In the genomic region with DNA sequence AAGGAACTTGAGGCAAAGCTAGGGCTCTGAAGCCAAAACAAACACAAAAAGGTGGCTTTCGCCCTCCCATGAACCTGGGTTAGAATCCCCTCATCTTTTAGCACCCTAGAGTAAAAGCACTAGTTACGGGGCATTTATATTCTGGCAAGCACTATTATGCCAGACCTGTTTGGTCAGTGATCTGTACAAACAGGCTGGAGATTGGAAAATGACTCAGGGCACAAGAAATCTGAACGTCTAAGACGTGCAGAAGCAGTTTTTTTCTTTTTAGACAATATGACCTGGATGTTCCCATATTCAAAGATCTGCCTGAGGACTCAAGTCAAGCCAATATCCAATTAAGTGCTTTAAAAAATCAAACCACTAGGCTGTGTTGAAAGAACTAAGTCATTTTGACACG, we compare ENCODE assay signal across 1 cellular context.
TF ChIP-seq lines count a peak whose summit lies in the region.

No MANE protein-coding gene starts in this region.

TF ChIP-seq in K562, 482 proteins besides CTCF, POLR2A, EP300 and RAD21:
- TF ChIP-seq SNIP1 (IDR thresholded peaks at IDR 0.05; ENCODE audit: low read depth) (no peak), ZNF140 (CRISPR knock-in tag; IDR thresholded peaks at IDR 0.05) (no peak), ZSCAN29 (IDR thresholded peaks at IDR 0.05) (no peak), ZNF551 (CRISPR knock-in tag; IDR thresholded peaks at IDR 0.05) (no peak), KAT8 (IDR thresholded peaks at IDR 0.05; ENCODE audit: low read depth) (no peak), ZNF589 (CRISPR knock-in tag; IDR thresholded peaks at IDR 0.05; ENCODE audit: low read depth) (no peak), HMG20B (CRISPR knock-in tag; IDR thresholded peaks at IDR 0.05) (no peak), ZNF274 (IDR thresholded peaks at IDR 0.05; ENCODE audit: borderline replicate concordance, low read depth, low read length) (no peak), FOXJ3 (CRISPR knock-in tag; IDR thresholded peaks at IDR 0.05) (no peak), ZKSCAN3 (CRISPR knock-in tag; IDR thresholded peaks at IDR 0.05) (no peak), HNRNPLL (IDR thresholded peaks at IDR 0.05; ENCODE audit: low read depth, low read length, poor library complexity, severe bottlenecking) (no peak), MYNN (IDR thresholded peaks at IDR 0.05) (no peak), MYNN (CRISPR knock-in tag; IDR thresholded peaks at IDR 0.05) (no peak), TCF3 (CRISPR knock-in tag; IDR thresholded peaks at IDR 0.05) (no peak)
- TF ChIP-seq, protein P1, sequence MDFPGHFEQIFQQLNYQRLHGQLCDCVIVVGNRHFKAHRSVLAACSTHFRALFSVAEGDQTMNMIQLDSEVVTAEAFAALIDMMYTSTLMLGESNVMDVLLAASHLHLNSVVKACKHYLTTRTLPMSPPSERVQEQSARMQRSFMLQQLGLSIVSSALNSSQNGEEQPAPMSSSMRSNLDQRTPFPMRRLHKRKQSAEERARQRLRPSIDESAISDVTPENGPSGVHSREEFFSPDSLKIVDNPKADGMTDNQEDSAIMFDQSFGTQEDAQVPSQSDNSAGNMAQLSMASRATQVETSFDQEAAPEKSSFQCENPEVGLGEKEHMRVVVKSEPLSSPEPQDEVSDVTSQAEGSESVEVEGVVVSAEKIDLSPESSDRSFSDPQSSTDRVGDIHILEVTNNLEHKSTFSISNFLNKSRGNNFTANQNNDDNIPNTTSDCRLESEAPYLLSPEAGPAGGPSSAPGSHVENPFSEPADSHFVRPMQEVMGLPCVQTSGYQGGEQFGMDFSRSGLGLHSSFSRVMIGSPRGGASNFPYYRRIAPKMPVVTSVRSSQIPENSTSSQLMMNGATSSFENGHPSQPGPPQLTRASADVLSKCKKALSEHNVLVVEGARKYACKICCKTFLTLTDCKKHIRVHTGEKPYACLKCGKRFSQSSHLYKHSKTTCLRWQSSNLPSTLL (IDR thresholded peaks at IDR 0.05): no peak
- TF ChIP-seq, protein P2, sequence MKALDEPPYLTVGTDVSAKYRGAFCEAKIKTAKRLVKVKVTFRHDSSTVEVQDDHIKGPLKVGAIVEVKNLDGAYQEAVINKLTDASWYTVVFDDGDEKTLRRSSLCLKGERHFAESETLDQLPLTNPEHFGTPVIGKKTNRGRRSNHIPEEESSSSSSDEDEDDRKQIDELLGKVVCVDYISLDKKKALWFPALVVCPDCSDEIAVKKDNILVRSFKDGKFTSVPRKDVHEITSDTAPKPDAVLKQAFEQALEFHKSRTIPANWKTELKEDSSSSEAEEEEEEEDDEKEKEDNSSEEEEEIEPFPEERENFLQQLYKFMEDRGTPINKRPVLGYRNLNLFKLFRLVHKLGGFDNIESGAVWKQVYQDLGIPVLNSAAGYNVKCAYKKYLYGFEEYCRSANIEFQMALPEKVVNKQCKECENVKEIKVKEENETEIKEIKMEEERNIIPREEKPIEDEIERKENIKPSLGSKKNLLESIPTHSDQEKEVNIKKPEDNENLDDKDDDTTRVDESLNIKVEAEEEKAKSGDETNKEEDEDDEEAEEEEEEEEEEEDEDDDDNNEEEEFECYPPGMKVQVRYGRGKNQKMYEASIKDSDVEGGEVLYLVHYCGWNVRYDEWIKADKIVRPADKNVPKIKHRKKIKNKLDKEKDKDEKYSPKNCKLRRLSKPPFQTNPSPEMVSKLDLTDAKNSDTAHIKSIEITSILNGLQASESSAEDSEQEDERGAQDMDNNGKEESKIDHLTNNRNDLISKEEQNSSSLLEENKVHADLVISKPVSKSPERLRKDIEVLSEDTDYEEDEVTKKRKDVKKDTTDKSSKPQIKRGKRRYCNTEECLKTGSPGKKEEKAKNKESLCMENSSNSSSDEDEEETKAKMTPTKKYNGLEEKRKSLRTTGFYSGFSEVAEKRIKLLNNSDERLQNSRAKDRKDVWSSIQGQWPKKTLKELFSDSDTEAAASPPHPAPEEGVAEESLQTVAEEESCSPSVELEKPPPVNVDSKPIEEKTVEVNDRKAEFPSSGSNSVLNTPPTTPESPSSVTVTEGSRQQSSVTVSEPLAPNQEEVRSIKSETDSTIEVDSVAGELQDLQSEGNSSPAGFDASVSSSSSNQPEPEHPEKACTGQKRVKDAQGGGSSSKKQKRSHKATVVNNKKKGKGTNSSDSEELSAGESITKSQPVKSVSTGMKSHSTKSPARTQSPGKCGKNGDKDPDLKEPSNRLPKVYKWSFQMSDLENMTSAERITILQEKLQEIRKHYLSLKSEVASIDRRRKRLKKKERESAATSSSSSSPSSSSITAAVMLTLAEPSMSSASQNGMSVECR (CRISPR knock-in tag; IDR thresholded peaks at IDR 0.05): no peak
- TF ChIP-seq, protein P3, sequence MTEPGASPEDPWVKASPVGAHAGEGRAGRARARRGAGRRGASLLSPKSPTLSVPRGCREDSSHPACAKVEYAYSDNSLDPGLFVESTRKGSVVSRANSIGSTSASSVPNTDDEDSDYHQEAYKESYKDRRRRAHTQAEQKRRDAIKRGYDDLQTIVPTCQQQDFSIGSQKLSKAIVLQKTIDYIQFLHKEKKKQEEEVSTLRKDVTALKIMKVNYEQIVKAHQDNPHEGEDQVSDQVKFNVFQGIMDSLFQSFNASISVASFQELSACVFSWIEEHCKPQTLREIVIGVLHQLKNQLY (CRISPR knock-in tag; conservative IDR thresholded peaks at IDR 0.05): no peak
- TF ChIP-seq, protein P4, sequence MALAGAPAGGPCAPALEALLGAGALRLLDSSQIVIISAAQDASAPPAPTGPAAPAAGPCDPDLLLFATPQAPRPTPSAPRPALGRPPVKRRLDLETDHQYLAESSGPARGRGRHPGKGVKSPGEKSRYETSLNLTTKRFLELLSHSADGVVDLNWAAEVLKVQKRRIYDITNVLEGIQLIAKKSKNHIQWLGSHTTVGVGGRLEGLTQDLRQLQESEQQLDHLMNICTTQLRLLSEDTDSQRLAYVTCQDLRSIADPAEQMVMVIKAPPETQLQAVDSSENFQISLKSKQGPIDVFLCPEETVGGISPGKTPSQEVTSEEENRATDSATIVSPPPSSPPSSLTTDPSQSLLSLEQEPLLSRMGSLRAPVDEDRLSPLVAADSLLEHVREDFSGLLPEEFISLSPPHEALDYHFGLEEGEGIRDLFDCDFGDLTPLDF (CRISPR knock-in tag; IDR thresholded peaks at IDR 0.05): no peak
- TF ChIP-seq, protein P5, sequence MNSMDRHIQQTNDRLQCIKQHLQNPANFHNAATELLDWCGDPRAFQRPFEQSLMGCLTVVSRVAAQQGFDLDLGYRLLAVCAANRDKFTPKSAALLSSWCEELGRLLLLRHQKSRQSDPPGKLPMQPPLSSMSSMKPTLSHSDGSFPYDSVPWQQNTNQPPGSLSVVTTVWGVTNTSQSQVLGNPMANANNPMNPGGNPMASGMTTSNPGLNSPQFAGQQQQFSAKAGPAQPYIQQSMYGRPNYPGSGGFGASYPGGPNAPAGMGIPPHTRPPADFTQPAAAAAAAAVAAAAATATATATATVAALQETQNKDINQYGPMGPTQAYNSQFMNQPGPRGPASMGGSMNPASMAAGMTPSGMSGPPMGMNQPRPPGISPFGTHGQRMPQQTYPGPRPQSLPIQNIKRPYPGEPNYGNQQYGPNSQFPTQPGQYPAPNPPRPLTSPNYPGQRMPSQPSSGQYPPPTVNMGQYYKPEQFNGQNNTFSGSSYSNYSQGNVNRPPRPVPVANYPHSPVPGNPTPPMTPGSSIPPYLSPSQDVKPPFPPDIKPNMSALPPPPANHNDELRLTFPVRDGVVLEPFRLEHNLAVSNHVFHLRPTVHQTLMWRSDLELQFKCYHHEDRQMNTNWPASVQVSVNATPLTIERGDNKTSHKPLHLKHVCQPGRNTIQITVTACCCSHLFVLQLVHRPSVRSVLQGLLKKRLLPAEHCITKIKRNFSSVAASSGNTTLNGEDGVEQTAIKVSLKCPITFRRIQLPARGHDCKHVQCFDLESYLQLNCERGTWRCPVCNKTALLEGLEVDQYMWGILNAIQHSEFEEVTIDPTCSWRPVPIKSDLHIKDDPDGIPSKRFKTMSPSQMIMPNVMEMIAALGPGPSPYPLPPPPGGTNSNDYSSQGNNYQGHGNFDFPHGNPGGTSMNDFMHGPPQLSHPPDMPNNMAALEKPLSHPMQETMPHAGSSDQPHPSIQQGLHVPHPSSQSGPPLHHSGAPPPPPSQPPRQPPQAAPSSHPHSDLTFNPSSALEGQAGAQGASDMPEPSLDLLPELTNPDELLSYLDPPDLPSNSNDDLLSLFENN (IDR thresholded peaks at IDR 0.05; ENCODE audit: low read depth in 2 of 2, low read length in 2 of 2): no peak
- TF ChIP-seq, protein P6, sequence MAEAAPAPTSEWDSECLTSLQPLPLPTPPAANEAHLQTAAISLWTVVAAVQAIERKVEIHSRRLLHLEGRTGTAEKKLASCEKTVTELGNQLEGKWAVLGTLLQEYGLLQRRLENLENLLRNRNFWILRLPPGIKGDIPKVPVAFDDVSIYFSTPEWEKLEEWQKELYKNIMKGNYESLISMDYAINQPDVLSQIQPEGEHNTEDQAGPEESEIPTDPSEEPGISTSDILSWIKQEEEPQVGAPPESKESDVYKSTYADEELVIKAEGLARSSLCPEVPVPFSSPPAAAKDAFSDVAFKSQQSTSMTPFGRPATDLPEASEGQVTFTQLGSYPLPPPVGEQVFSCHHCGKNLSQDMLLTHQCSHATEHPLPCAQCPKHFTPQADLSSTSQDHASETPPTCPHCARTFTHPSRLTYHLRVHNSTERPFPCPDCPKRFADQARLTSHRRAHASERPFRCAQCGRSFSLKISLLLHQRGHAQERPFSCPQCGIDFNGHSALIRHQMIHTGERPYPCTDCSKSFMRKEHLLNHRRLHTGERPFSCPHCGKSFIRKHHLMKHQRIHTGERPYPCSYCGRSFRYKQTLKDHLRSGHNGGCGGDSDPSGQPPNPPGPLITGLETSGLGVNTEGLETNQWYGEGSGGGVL (CRISPR knock-in tag; IDR thresholded peaks at IDR 0.05): no peak
